12 cellular contexts compared by ENCODE assay signal in the genomic region with DNA sequence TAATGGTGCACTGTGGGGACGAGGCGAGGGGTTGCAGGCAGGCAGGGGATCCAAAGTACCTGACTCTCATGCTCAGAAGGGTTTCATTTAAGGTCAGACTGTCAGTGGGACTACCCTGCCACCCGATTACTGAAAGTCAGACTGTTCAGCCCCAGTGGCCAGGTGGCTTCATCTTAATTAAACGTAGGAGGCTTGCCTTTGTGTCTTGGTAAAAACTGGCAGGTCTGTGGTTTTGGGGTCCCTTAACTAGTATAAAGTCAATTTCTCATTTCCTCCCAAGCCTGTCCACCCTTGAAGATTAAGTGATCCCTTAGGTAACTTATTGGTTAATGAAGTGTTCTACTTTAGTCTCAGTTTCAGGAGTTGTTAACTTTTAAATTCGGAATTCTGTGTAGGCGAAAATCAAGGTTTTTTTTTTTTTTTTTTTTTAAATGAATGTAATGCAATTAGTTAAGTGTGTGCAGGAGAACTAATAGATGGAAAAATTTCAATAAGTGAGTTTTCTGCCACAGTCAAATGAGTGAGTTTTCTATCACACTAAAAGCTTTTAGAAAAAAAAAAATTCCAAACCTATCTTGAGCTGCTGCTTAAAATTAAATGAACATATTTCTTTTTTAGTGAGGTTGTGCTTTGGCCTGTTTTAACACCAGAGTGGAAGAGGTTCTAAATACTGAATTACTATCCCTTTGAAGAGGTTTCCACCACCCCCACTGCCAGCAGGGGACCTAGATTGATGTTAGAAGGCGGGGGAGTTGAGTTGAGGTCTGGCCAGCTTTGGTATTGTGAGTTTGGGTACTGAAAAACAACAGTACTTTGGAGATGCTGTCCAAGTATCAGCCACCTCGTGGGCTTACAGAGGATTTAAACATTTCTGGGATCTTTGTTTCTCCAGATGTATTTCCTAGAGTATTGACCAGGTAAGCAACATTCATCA. TPM values are rescaled to one million over a fixed set of nuclear protein-coding genes. Genes with fewer than 3 reads are reported as not detected.
DNase-seq lines count a peak whose midpoint lies in the region; ATAC-seq, FAIRE-seq and TF ChIP-seq lines count a peak whose summit lies in the region.
"Had no signal": no experiment of that assay in that cellular context is flagged by ENCODE, and none has a peak within 500 bp of the region (broad histone marks: within the 10 kb centered on the region; RNA-seq: fewer than 3 reads in every experiment).

No MANE protein-coding gene starts in this region.

- H3K36me3 ChIP-seq in GM12878 (ENCODE audit: control insufficient read depth in 2 of 2, insufficient read depth in 2 of 2, low read length in 1 of 2), result peaks cover 4 to 7% of the 10 kb centered on the region in 2 experiments; a peak in 3 of 4 replicates
- H3K36me3 ChIP-seq in small intestine (ENCODE audit: control insufficient read depth in 2 of 2, insufficient read depth in 2 of 2, low read length in 2 of 2), result no peaks in the 10 kb centered on the region
- H3K36me3 ChIP-seq in ovary, result no peaks in the 10 kb centered on the region

- peak; percentile 91 for DNase-seq in GM12865 (ENCODE audit: low read depth)
- peak; percentile 95 for DNase-seq in GM12878 (ENCODE audit: low read depth, low spot score)
- DNase-seq in small intestine, result no peak
- no peak for DNase-seq in NCI-H2029 (lab: John Stamatoyannopoulos, UW)
- no peak for DNase-seq in ovary
- no peak for DNase-seq in NCI-H69 (lab: John Stamatoyannopoulos, UW)
- DNase-seq: DMS153, IMR-90, mucosa of descending colon, Right ventricle myocardium superior had no signal

- H3K79me2 ChIP-seq in GM12878 (ENCODE audit: control insufficient read depth, insufficient read depth, low read length), result peaks cover 25% of the 10 kb centered on the region

- FAIRE-seq in GM12878 (lab: Jason Lieb, UNC), result peak; percentile 59
- no peak for FAIRE-seq in small intestine (lab: Jason Lieb, UNC)

- H3K4me1 ChIP-seq in GM12878 (ENCODE audit: control insufficient read depth, insufficient read depth, low read length) (peaks cover 48% of the 10 kb centered on the region), small intestine (ENCODE audit: control insufficient read depth in 2 of 2, insufficient read depth in 1 of 2, low read depth in 1 of 2, low read length in 1 of 2) (peaks cover 0 to 8% of the 10 kb centered on the region in 2 donors), ovary (ENCODE audit: insufficient read depth) (peaks cover 41% of the 10 kb centered on the region)

- H2AFZ ChIP-seq in GM12878 (ENCODE audit: control insufficient read depth, low read depth, low read length), result no peak overlapping the region

- BruUV-seq in GM12878 (replicated peaks; lab: Mats Ljungman, UMichigan), result no TSS peak

- H3K27ac ChIP-seq in GM12878 (ENCODE audit: control insufficient read depth, insufficient read depth) (peak overlapping the region; percentile 60), small intestine (ENCODE audit: low read depth in 1 of 2, low read length in 1 of 2) (no peak overlapping the region), ovary (no peak overlapping the region)

- WGBS in GM12878 (ENCODE audit: insufficient coverage, insufficient replicate concordance, low lambda C conversion rate, missing lambda C conversion rate), result 19% methylated on average over 8 of the region's 8 CpGs
- WGBS in small intestine, 3 donors, result 73 to 86% (median 77%) methylated on average over 8 of the region's 8 CpGs
- 54 to 57% (median 56%) methylated on average over 8 of the region's 8 CpGs for WGBS in ovary, 3 donors

- peaks cover 3% of the 10 kb centered on the region; the same call in 1 of the 2 replicates for H4K20me1 ChIP-seq in GM12878 (ENCODE audit: control insufficient read depth, insufficient read depth)

- H3K27me3 ChIP-seq in GM12878 (replicated peaks in 1 of 2; ENCODE audit: control insufficient read depth in 2 of 2, insufficient read depth in 2 of 2, low read length in 1 of 2), result no peaks in the 10 kb centered on the region
- no peaks in the 10 kb centered on the region for H3K27me3 ChIP-seq in small intestine (ENCODE audit: control insufficient read depth in 2 of 2, insufficient read depth in 2 of 2, low read length in 2 of 2)
- no peaks in the 10 kb centered on the region for H3K27me3 ChIP-seq in ovary

- ATAC-seq in GM19467 (IDR thresholded peaks at IDR 0.05; ENCODE audit: unreplicated experiment), result peak; percentile 73
- peak; percentile 66 for ATAC-seq in HG03066 (IDR thresholded peaks at IDR 0.05; ENCODE audit: low read depth, unreplicated experiment)
- ATAC-seq in GM12878, result peak; percentile 85
- ATAC-seq: mucosa of descending colon had no signal

- RAD21 ChIA-PET in GM12878 (lab: Charles Lee; ENCODE audit: unreplicated experiment), result interaction anchor here (0.6 to 9.8 kb wide), 11 partner anchors 9 to 652 kb away, joined by 3 to 128 read pairs (median 5); a partner anchor contains a TSS

- CTCF ChIA-PET in GM12878 (lab: Yijun Ruan, JAX), result interaction anchor here (0.6 to 5.6 kb wide), 11 partner anchors 10 to 548 kb away, joined by 3 to 52 read pairs (median 4); a partner anchor contains a TSS

- TF ChIP-seq POLR2A in GM12878 (IDR thresholded peaks at IDR 0.05; ENCODE audit: low read depth, low read length), result no peak
- TF ChIP-seq POLR2A in ovary (IDR thresholded peaks at IDR 0.05), result no peak

- SMC1A ChIA-PET in GM12878 (lab: Charles Lee; ENCODE audit: uncharacterized antibody, unreplicated experiment), result interaction anchor here (0.6 to 12.9 kb wide), 16 partner anchors 10 to 550 kb away, joined by 3 to 180 read pairs (median 6); a partner anchor contains a TSS

- TF ChIP-seq CTCF in GM12865 (IDR thresholded peaks at IDR 0.05; ENCODE audit: insufficient read depth, low read depth, low read length, missing control alignments) (no peak), GM12878 (IDR thresholded peaks at IDR 0.05 in 2 of 3, conservative IDR thresholded peaks at IDR 0.05 in 1 of 3; ENCODE audit: control insufficient read depth in 2 of 3, extremely low read depth in 1 of 3, insufficient read depth in 1 of 3, low read depth in 3 of 3, low read length in 3 of 3) (no peak), ovary (IDR thresholded peaks at IDR 0.05) (no peak)

- TF ChIP-seq EP300 in GM12878 (IDR thresholded peaks at IDR 0.05; ENCODE audit: borderline replicate concordance in 1 of 2, control insufficient read depth in 1 of 2, low read depth in 2 of 2, low read length in 2 of 2) (peak; percentile 94 to 96), ovary (IDR thresholded peaks at IDR 0.05) (no peak)

- no peaks in the 10 kb centered on the region for H3K9me3 ChIP-seq in GM12878 (replicated peaks; ENCODE audit: control insufficient read depth, insufficient read depth, low read length)
- H3K9me3 ChIP-seq in small intestine (ENCODE audit: control insufficient read depth, low read depth), result no peaks in the 10 kb centered on the region
- no peaks in the 10 kb centered on the region for H3K9me3 ChIP-seq in ovary
- H3K9me3 ChIP-seq: mucosa of descending colon had no signal

- POLR2A ChIA-PET in GM12878 (lab: Charles Lee), result interaction anchor here (0.7 to 9.2 kb wide), 11 partner anchors 8 to 246 kb away, joined by 3 to 132 read pairs (median 6); a partner anchor contains a TSS

- in situ Hi-C loops in GM12878 (cut with MboI), result loop anchor here (10.0 kb wide), 1 partner anchor 686 kb away; no protein-coding TSS in a partner anchor

- no peak overlapping the region for H3K9ac ChIP-seq in GM12878 (ENCODE audit: control insufficient read depth, insufficient read depth, low read length)

- no peak for TF ChIP-seq RAD21 in GM12878 (IDR thresholded peaks at IDR 0.05; ENCODE audit: insufficient read depth, low read depth, low read length)

- H3K4me3 ChIP-seq in GM12865 (ENCODE audit: low read depth, low read length), result peak overlapping the region; percentile 14; the same call in 1 of the 2 replicates
- H3K4me3 ChIP-seq in GM12878, result peak overlapping the region; percentile 37
- H3K4me3 ChIP-seq in small intestine (ENCODE audit: low read depth in 1 of 2, low read length in 2 of 2), result no peak overlapping the region
- H3K4me3 ChIP-seq in ovary, result no peak overlapping the region
- H3K4me3 ChIP-seq: mucosa of descending colon had no signal

- intact Hi-C loops in GM12878 (cut with micrococcal nuclease; ENCODE audit: unreplicated experiment), result loop anchor here (1.0 to 10.0 kb wide), 4 partner anchors 81 to 476 kb away; no protein-coding TSS in a partner anchor
- intact Hi-C loops in ovary (cut with DNase I), result loop anchor here in 1 of 4 donors (5.0 kb wide), 1 partner anchor 44 kb away; no protein-coding TSS in a partner anchor

- peak overlapping the region; percentile 74 for H3K4me2 ChIP-seq in GM12878 (ENCODE audit: control insufficient read depth, insufficient read depth)

RNA-seq across cellular contexts. Expression of a gene that starts 15.2 kb away (rescaled TPM):
- 1,204 and 1,224 TPM in 2 replicates for total RNA-seq in GM12878 (2013; cell fraction: nucleolus; rRNA removed)
- 37.8 and 41.3 TPM in 2 replicates for total RNA-seq in GM12878 (2014; rRNA removed)
- 37.3 and 37.9 TPM in 2 replicates for total RNA-seq in GM12878 (2014; rRNA removed; fragmentation: Illumina TruSeq; extraction: Trizol)
- 42.9 and 46.0 TPM in 2 replicates for total RNA-seq in GM12878 (2021)
- polyA plus RNA-seq in GM12878 (2011; ENCODE audit: low read depth), result 25.5 TPM
- polyA plus RNA-seq in GM12878 (2011; rRNA removed), result 239 and 328 TPM in 2 replicates
- polyA plus RNA-seq in GM12878 (2011; cell fraction: cytosol; rRNA removed), result 102 and 126 TPM in 2 replicates
- 372 and 416 TPM in 2 replicates for polyA plus RNA-seq in GM12878 (2011; cell fraction: nucleus; rRNA removed)
- polyA plus RNA-seq in GM12878 (2012), result 18.1 and 31.8 TPM in 2 replicates
- 30.4 and 39.1 TPM in 2 replicates for polyA plus RNA-seq in GM12878 (2014; fragmentation: Illumina TruSeq; extraction: Trizol)
- polyA plus RNA-seq in GM12878 (2014; fragmentation: Nextera tagmentation; extraction: Ambion mirVana), result 10 to 100 TPM; 12.2 to 12.6 TPM
- 17.1 and 17.2 TPM in 2 replicates for polyA plus RNA-seq in GM12878 (2014; rRNA removed)
- polyA plus RNA-seq in GM12878 (2016; fragmentation: Nextera tagmentation; extraction: Ambion mirVana), result 10 to 100 TPM; 15.8 to 19.5 TPM
- polyA minus RNA-seq in GM12878 (2011; rRNA and poly(A)+ RNA removed), result 557 and 673 TPM in 2 replicates
- polyA minus RNA-seq in GM12878 (2011; cell fraction: cytosol; rRNA and poly(A)+ RNA removed), result 109 and 129 TPM in 2 replicates
- 587 and 802 TPM in 2 replicates for polyA minus RNA-seq in GM12878 (2011; cell fraction: nucleus; rRNA and poly(A)+ RNA removed)
- 10 to 100 TPM in 1 of 3 donors, 1 to 10 TPM in 1, under 1 TPM in 1; 0.89 to 13.8 (median 3.0) TPM for polyA plus RNA-seq in small intestine
- total RNA-seq in ovary, result 100 to 1,000 TPM in 6 of 7 donors, 10 to 100 TPM in 1; 78.5 to 313 (median 146) TPM
- polyA plus RNA-seq in ovary, result 100 to 1,000 TPM in 1 of 2 donors, 10 to 100 TPM in 1; 59.5 to 144 TPM

RNA-seq across cellular contexts. Expression of a gene that starts 41.2 kb away (rescaled TPM):
- total RNA-seq in GM12878 (2013; cell fraction: nucleolus; rRNA removed), result 34.2 and 35.2 TPM in 2 replicates
- total RNA-seq in GM12878 (2014; rRNA removed), result 12.7 and 15.0 TPM in 2 replicates
- 7.6 and 8.1 TPM in 2 replicates for total RNA-seq in GM12878 (2014; rRNA removed; fragmentation: Illumina TruSeq; extraction: Trizol)
- 9.0 and 9.5 TPM in 2 replicates for total RNA-seq in GM12878 (2021)
- 4.4 TPM for polyA plus RNA-seq in GM12878 (2011; ENCODE audit: low read depth)
- 4.6 TPM in 2 replicates for polyA plus RNA-seq in GM12878 (2011; rRNA removed)
- polyA plus RNA-seq in GM12878 (2011; cell fraction: cytosol; rRNA removed), result 4.1 and 5.4 TPM in 2 replicates
- 3.3 and 4.2 TPM in 2 replicates for polyA plus RNA-seq in GM12878 (2011; cell fraction: nucleus; rRNA removed)
- 5.4 and 6.0 TPM in 2 replicates for polyA plus RNA-seq in GM12878 (2012)
- 6.0 and 7.4 TPM in 2 replicates for polyA plus RNA-seq in GM12878 (2014; fragmentation: Illumina TruSeq; extraction: Trizol)
- 1 to 10 TPM; 3.2 to 3.5 TPM for polyA plus RNA-seq in GM12878 (2014; fragmentation: Nextera tagmentation; extraction: Ambion mirVana)
- polyA plus RNA-seq in GM12878 (2014; rRNA removed), result 7.1 and 10.8 TPM in 2 replicates
- 10 to 100 TPM; 13.7 to 14.3 TPM for polyA plus RNA-seq in GM12878 (2016; fragmentation: Nextera tagmentation; extraction: Ambion mirVana)
- polyA minus RNA-seq in GM12878 (2011; rRNA and poly(A)+ RNA removed), result 6.6 and 7.8 TPM in 2 replicates
- 1.5 and 2.8 TPM in 2 replicates for polyA minus RNA-seq in GM12878 (2011; cell fraction: cytosol; rRNA and poly(A)+ RNA removed)
- polyA minus RNA-seq in GM12878 (2011; cell fraction: nucleus; rRNA and poly(A)+ RNA removed), result 9.2 and 18.7 TPM in 2 replicates
- 10 to 100 TPM in 1 of 3 donors, 1 to 10 TPM in 2; 3.8 to 22.2 (median 6.5) TPM for polyA plus RNA-seq in small intestine
- total RNA-seq in ovary, result 10 to 100 TPM; 21.3 to 57.2 (median 24.7) TPM
- 10 to 100 TPM; 17.6 to 31.0 TPM for polyA plus RNA-seq in ovary

Comparison
In these comparisons a context has a peak if more than half of its experiments do, and no peak if none do; other contexts are left out.
1. DNase-seq: peak in GM12865 (single experiment) and GM12878 (single experiment); none in small intestine (single experiment), NCI-H2029 (single experiment), ovary (0 of 5) and NCI-H69 (single experiment).
2. H3K4me3 ChIP-seq: peak in GM12865 (single experiment) and GM12878 (single experiment); none in small intestine (0 of 2) and ovary (single experiment).
3. Peak in every context shown above with its lines, with median percentiles within 50 percentile points of each other: ATAC-seq.